Comparison of ENCODE assay signal across 7 cellular contexts in the genomic region with DNA sequence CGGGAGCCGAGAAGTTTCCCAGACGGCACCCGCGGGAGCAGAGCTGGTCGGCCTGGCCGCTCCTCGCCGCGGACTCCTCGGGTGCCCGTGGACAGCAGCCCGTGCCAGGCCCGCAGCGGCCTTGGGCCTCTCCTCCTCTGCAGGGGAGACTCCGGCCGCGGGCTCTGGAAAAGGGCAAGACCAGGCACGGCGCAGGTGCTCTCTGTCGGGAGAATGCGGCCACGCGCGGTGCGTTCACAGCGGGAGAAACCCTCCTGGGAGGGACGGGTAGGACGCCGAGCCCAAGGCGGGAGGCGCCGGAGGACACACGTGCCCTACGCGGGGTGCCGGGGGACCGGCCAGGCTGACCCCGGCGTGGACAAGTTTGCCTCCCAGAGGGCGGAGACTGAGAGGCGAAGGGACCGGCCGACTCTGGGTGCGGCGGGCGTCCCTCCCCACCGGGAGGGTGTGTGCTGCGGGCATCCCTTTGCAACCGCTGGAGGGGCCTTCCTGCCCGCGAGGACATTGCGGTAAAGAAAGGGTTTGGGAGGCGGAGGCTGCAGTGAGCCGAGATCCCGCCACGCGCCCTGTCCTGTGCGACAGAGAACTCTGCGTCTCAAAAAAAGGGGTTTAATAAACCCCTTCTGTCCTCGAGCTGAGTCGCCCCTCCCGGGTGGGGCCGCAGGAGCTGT. TPM values are rescaled to one million over a fixed set of nuclear protein-coding genes. Genes with fewer than 3 reads are reported as not detected.
DNase-seq lines count a peak whose midpoint lies in the region; ATAC-seq and TF ChIP-seq lines count a peak whose summit lies in the region.
"Had no signal": no experiment of that assay in that cellular context is flagged by ENCODE, and none has a peak within 500 bp of the region (broad histone marks: within the 10 kb centered on the region; RNA-seq: fewer than 3 reads in every experiment).

No MANE protein-coding gene starts in this region.

- DNase-seq in H9 = peak; percentile 36
- DNase-seq in colonic mucosa = no peak
- peak in 3 of 5 donors; percentile 48 to 64 (median 63) for DNase-seq in ovary
- no peak for DNase-seq in NCI-H2227 (lab: John Stamatoyannopoulos, UW; ENCODE audit: unreplicated experiment)
- DNase-seq in DMS153 treated with DMSO at 0.1 percent for 48 hours (lab: John Stamatoyannopoulos, UW; ENCODE audit: unreplicated experiment) = no peak

- H3K36me3 ChIP-seq in colonic mucosa (no peaks in the 10 kb centered on the region), ovary (no peaks in the 10 kb centered on the region)

- peak overlapping the region; percentile 77 to 80 (median 79); a peak in 6 of 7 replicates for H3K27ac Mint-ChIP-seq in H9

- H3T11ph ChIP-seq in H9 (ENCODE audit: low read length) = no peak overlapping the region

- no peak for TF ChIP-seq CTCF in H9 (conservative IDR thresholded peaks at IDR 0.05)
- TF ChIP-seq CTCF in colonic mucosa (IDR thresholded peaks at IDR 0.05) = no peak
- TF ChIP-seq CTCF in ovary (IDR thresholded peaks at IDR 0.05) = no peak

- no peak overlapping the region for H4K8ac ChIP-seq in H9 (replicated peaks; ENCODE audit: insufficient read length, low read depth, low read length)

- H3K4me1 ChIP-seq in H9 (ENCODE audit: insufficient read depth, low read length) (peaks cover 6% of the 10 kb centered on the region; the same call in 1 of the 2 replicates), colonic mucosa (peaks cover 8% of the 10 kb centered on the region), ovary (ENCODE audit: insufficient read depth) (peaks cover 15% of the 10 kb centered on the region)

- no CpG with 5 or more reads among the region's 64 CpGs for WGBS in H9 (ENCODE audit: extremely low coverage, insufficient read length, low lambda C conversion rate)
- 11 to 32% (median 13%) methylated on average over 40 to 64 of the region's 64 CpGs for WGBS in ovary, 3 donors

- H3K79me2 ChIP-seq in H9 (ENCODE audit: insufficient read depth, low read length) = peaks cover 6% of the 10 kb centered on the region; the same call in 1 of the 2 replicates

- peak overlapping the region; percentile 30 for H3K4me2 ChIP-seq in H9 (ENCODE audit: insufficient read depth, insufficient read length, low read length)

- no peak overlapping the region for H2BK12ac ChIP-seq in H9 (ENCODE audit: insufficient read length, low read depth, low read length)

- H4K91ac ChIP-seq in H9 (ENCODE audit: insufficient read length, low read depth, low read length) = no peak overlapping the region

- H3K18ac ChIP-seq in H9 (ENCODE audit: insufficient read length, low read depth, low read length) = no peak overlapping the region

- no peak overlapping the region for H2AFZ ChIP-seq in H9 (ENCODE audit: low read length)

- no peak overlapping the region for H3K56ac ChIP-seq in H9 (ENCODE audit: insufficient read length, low read depth, low read length)

- no peak overlapping the region for H2AK5ac ChIP-seq in H9 (ENCODE audit: insufficient read length, low read length)

- peaks cover 45 to 69% of the 10 kb centered on the region in 2 experiments for H3K4me1 Mint-ChIP-seq in H9

- no peak overlapping the region for H2BK20ac ChIP-seq in H9 (ENCODE audit: low read depth, low read length, poor library complexity, severe bottlenecking)

- H3K27me3 Mint-ChIP-seq in H9 (ENCODE audit: low read depth) = no peaks in the 10 kb centered on the region

- no peak overlapping the region for H3K27ac ChIP-seq in H9 (ENCODE audit: insufficient read length, low read depth, low read length)
- H3K27ac ChIP-seq in colonic mucosa = peak overlapping the region; percentile 98
- peak overlapping the region; percentile 88 to 89 for H3K27ac ChIP-seq in ovary

- no peaks in the 10 kb centered on the region; a peak in 1 of 5 replicates for H3K9me3 Mint-ChIP-seq in H9

- H2BK15ac ChIP-seq in H9 (ENCODE audit: low read depth, low read length) = no peak overlapping the region

- TF ChIP-seq EP300 in ovary (IDR thresholded peaks at IDR 0.05) = no peak

- H3K4ac ChIP-seq in H9 (ENCODE audit: low read depth, low read length) = no peak overlapping the region

- TF ChIP-seq POLR2A in ovary (IDR thresholded peaks at IDR 0.05) = no peak

- H3K14ac ChIP-seq in H9 (ENCODE audit: insufficient read depth, low read length) = no peak overlapping the region

- peak overlapping the region; percentile 78 to 92; a peak in 4 of 5 replicates for H3K4me3 Mint-ChIP-seq in H9

- H2BK120ac ChIP-seq in H9 (ENCODE audit: low read depth, low read length, poor library complexity, severe bottlenecking) = no peak overlapping the region

- no peaks in the 10 kb centered on the region for H4K20me1 ChIP-seq in H9 (ENCODE audit: control insufficient read depth, insufficient read depth, insufficient read length)

- H3K9ac ChIP-seq in H9 (ENCODE audit: extremely low read depth, insufficient read length, low read length) (no peak overlapping the region), colonic mucosa (ENCODE audit: low read depth in 2 of 2, low read length in 2 of 2) (peak overlapping the region; percentile 66 to 93)

- H3K36me3 Mint-ChIP-seq in H9 (ENCODE audit: insufficient read depth in 1 of 3, low read depth in 3 of 3) = peaks cover 6 to 19% (median 6%) of the 10 kb centered on the region in 3 experiments; a peak in 6 of 7 replicates

- no peak overlapping the region for H3K23ac ChIP-seq in H9 (ENCODE audit: insufficient read length, low read depth, low read length)

- H3K9me3 ChIP-seq in H9 (ENCODE audit: control insufficient read depth, low read depth, low read length) = no peaks in the 10 kb centered on the region
- H3K9me3 ChIP-seq in colonic mucosa = no peaks in the 10 kb centered on the region
- H3K9me3 ChIP-seq in ovary = no peaks in the 10 kb centered on the region

- no peak overlapping the region for H2BK5ac ChIP-seq in H9 (ENCODE audit: insufficient read length, low read length)

- no peak for ATAC-seq in HG02588 (IDR thresholded peaks at IDR 0.05; ENCODE audit: unreplicated experiment)
- ATAC-seq: HCT116 had no signal

- H3K27me3 ChIP-seq in H9 (ENCODE audit: insufficient read depth, low read length) = no peaks in the 10 kb centered on the region
- no peaks in the 10 kb centered on the region for H3K27me3 ChIP-seq in colonic mucosa
- H3K27me3 ChIP-seq in ovary = no peaks in the 10 kb centered on the region

- no peak overlapping the region for H4K5ac ChIP-seq in H9 (ENCODE audit: insufficient read length, low read depth, low read length)

- H3K4me3 ChIP-seq in colonic mucosa = peak overlapping the region; percentile 58
- peak overlapping the region; percentile 76 for H3K4me3 ChIP-seq in ovary

- H3K79me1 ChIP-seq in H9 (ENCODE audit: insufficient read depth, low read depth, low read length, poor library complexity, severe bottlenecking) = peaks cover 2% of the 10 kb centered on the region

- intact Hi-C loops in colonic mucosa (cut with DNase I) = no loop called here
- intact Hi-C loops in ovary (cut with DNase I) = no loop called here

- H3K23me2 ChIP-seq in H9 (ENCODE audit: insufficient read length, low read depth, low read length, poor library complexity, severe bottlenecking) = peaks cover 38% of the 10 kb centered on the region

RNA-seq across cellular contexts. Expression of a gene that starts 2.3 kb away (rescaled TPM):
- total RNA-seq in H9 (2021) (498 and 500 TPM in 2 replicates), colonic mucosa (100 to 1,000 TPM in 1 of 2 donors, 10 to 100 TPM in 1; 63.3 to 101 TPM), ovary (100 to 1,000 TPM; 317 to 760 (median 496) TPM)
- polyA plus RNA-seq in ovary = 100 to 1,000 TPM; 211 to 748 TPM

RNA-seq across cellular contexts. Expression of a gene that starts 4.5 kb away (rescaled TPM):
- total RNA-seq in H9 (2021) = 419 and 425 TPM in 2 replicates
- total RNA-seq in colonic mucosa = 100 to 1,000 TPM; 132 to 160 TPM
- total RNA-seq in ovary = 1,000 to 10,000 TPM in 2 of 7 donors, 100 to 1,000 TPM in 5; 150 to 1,394 (median 665) TPM
- 1,000 to 10,000 TPM in 1 of 2 donors, 100 to 1,000 TPM in 1; 506 to 1,096 TPM for polyA plus RNA-seq in ovary

RNA-seq across cellular contexts. Expression of a gene that starts 8.6 kb away (rescaled TPM):
- 421 and 425 TPM in 2 replicates for total RNA-seq in H9 (2021)
- total RNA-seq in colonic mucosa = 100 to 1,000 TPM in 1 of 2 donors, 10 to 100 TPM in 1; 74.1 to 115 TPM
- total RNA-seq in ovary = 1,000 to 10,000 TPM in 1 of 7 donors, 100 to 1,000 TPM in 6; 207 to 1,149 (median 546) TPM
- 100 to 1,000 TPM; 306 to 616 TPM for polyA plus RNA-seq in ovary

RNA-seq across cellular contexts. Expression of a gene that starts 16.8 kb away (rescaled TPM):
- not detected in 2 replicates for total RNA-seq in H9 (2021)
- not detected for total RNA-seq in colonic mucosa
- total RNA-seq in ovary = not detected
- polyA plus RNA-seq in ovary = not detected

RNA-seq across cellular contexts. Expression of a gene that starts 27.2 kb away (rescaled TPM):
- 57.9 and 58.3 TPM in 2 replicates for total RNA-seq in H9 (2021)
- 10 to 100 TPM; 10.6 to 12.9 TPM for total RNA-seq in colonic mucosa
- 10 to 100 TPM in 4 of 7 donors, 1 to 10 TPM in 3; 3.3 to 21.3 (median 10.6) TPM for total RNA-seq in ovary
- polyA plus RNA-seq in ovary = 1 to 10 TPM in 1 of 2 donors, under 1 TPM in 1; 0.25 to 6.1 TPM

Comparison
In these comparisons a context has a peak if more than half of its experiments do, and no peak if none do; other contexts are left out.
1. DNase-seq: peak in H9 (single experiment) and ovary (3 of 5); none in colonic mucosa (single experiment), NCI-H2227 (single experiment) and DMS153 treated with DMSO at 0.1 percent for 48 hours (single experiment).